16 cellular contexts compared by ENCODE assay signal in genomic region chr17:39772987-39773664, GRCh38. TPM values are rescaled to one million over a fixed set of nuclear protein-coding genes. Genes with fewer than 3 reads are reported as not detected.
DNase-seq lines count a peak whose midpoint lies in the region; ATAC-seq and TF ChIP-seq lines count a peak whose summit lies in the region.
"Had no signal": no experiment of that assay in that cellular context is flagged by ENCODE, and none has a peak within 500 bp of the region (broad histone marks: within the 10 kb centered on the region; RNA-seq: fewer than 3 reads in every experiment).

No MANE protein-coding gene starts in this region.

- H3K36me3 ChIP-seq in OCI-LY7 (ENCODE audit: insufficient read depth, low read length), result peaks cover 89% of the 10 kb centered on the region

- ATAC-seq in central memory CD8-positive, alpha-beta T cell (replicated peaks; ENCODE audit: extremely low read depth, poor library complexity, severe bottlenecking), result peak; percentile 41
- no peak for ATAC-seq in HG03460 (IDR thresholded peaks at IDR 0.05; ENCODE audit: unreplicated experiment)
- ATAC-seq in GM19023 (IDR thresholded peaks at IDR 0.05; ENCODE audit: unreplicated experiment), result no peak
- no peak for ATAC-seq in GM21447 (IDR thresholded peaks at IDR 0.05; ENCODE audit: unreplicated experiment)

- no peak overlapping the region for H2AFZ ChIP-seq in OCI-LY7 (ENCODE audit: low read length)

- intact Hi-C loops in activated CD4-positive, alpha-beta T cell treated with anti-CD3 and anti-CD28 coated beads, Interleukin-2, amount 10 ng/mL, durations not matched to agents 24 days and 14 days (cut with micrococcal nuclease), result loop anchor here (5.0 kb wide), 2 partner anchors 69 to 154 kb away; partner anchors contain the start of genes LRRC3C and ORMDL3
- intact Hi-C loops in OCI-LY7 (cut with micrococcal nuclease; ENCODE audit: unreplicated experiment), result no loop called here

- H3K4me1 Mint-ChIP-seq in activated CD4-positive, alpha-beta T cell treated with anti-CD3 and anti-CD28 coated beads, Interleukin-2, amount 10 ng/mL, durations not matched to agents 24 days and 14 days, result peaks cover 75% of the 10 kb centered on the region
- H3K4me1 Mint-ChIP-seq in central memory CD8-positive, alpha-beta T cell, result peaks cover 84% of the 10 kb centered on the region

- TF ChIP-seq CTCF in OCI-LY7 (conservative IDR thresholded peaks at IDR 0.05; ENCODE audit: low read length), result no peak

- H3K4me3 ChIP-seq in OCI-LY7 (ENCODE audit: low read depth, low read length, poor library complexity, severe bottlenecking), result peak overlapping the region; percentile 74
- H3K4me3 ChIP-seq: smooth muscle cell, testis had no signal

- peaks cover 40% of the 10 kb centered on the region for H3K36me3 Mint-ChIP-seq in activated CD4-positive, alpha-beta T cell treated with anti-CD3 and anti-CD28 coated beads, Interleukin-2, amount 10 ng/mL, durations not matched to agents 24 days and 14 days (ENCODE audit: low read depth)
- H3K36me3 Mint-ChIP-seq in central memory CD8-positive, alpha-beta T cell (ENCODE audit: insufficient read depth), result peaks cover 58% of the 10 kb centered on the region

- H3K27ac Mint-ChIP-seq in activated CD4-positive, alpha-beta T cell treated with anti-CD3 and anti-CD28 coated beads, Interleukin-2, amount 10 ng/mL, durations not matched to agents 24 days and 14 days, result no peak overlapping the region
- H3K27ac Mint-ChIP-seq in central memory CD8-positive, alpha-beta T cell (ENCODE audit: low read depth), result peak overlapping the region; percentile 87

- CTCF ChIA-PET in OCI-LY7 (lab: Charles Lee; ENCODE audit: unreplicated experiment), result no interaction called here

- peaks cover 98% of the 10 kb centered on the region for H3K79me2 ChIP-seq in OCI-LY7 (ENCODE audit: insufficient read depth, low read depth, low read length)

- no peaks in the 10 kb centered on the region for H4K20me1 ChIP-seq in OCI-LY7 (ENCODE audit: insufficient read depth, low read length)

- no peak for DNase-seq in activated CD4-positive, alpha-beta T cell treated with anti-CD3 and anti-CD28 coated beads, Interleukin-2, amount 10 ng/mL, durations not matched to agents 24 days and 14 days
- no peak for DNase-seq in activated CD4-positive, alpha-beta T cell treated with anti-CD3 and anti-CD28 coated beads, Interleukin-2, amount 50 U/mL, for 1 hour
- DNase-seq in OCI-LY7 (ENCODE audit: low spot score), result no peak
- no peak for DNase-seq in central memory CD8-positive, alpha-beta T cell (ENCODE audit: low spot score in 2 of 2)
- peak; percentile 27 for DNase-seq in stimulated activated CD8-positive, alpha-beta memory T cell treated with anti-CD3 and anti-CD28 coated beads, Interleukin-4, amount 100 ng/mL, for 48 hours
- DNase-seq: aorta, foreskin fibroblast, IMR-90, NCI-H1417 treated with DMSO at 0.1 percent for 48 hours, NCI-H446, nucleus accumbens, testis had no signal

- peaks cover 91% of the 10 kb centered on the region for H3K4me1 ChIP-seq in OCI-LY7 (ENCODE audit: insufficient read depth, low read length, poor library complexity, severe bottlenecking)
- H3K4me1 ChIP-seq: testis had no signal

- peak overlapping the region; percentile 94 for H3K27ac ChIP-seq in OCI-LY7 (ENCODE audit: low read depth, low read length, poor library complexity, severe bottlenecking)
- H3K27ac ChIP-seq: testis had no signal

- peak overlapping the region; percentile 36 for H3K4me3 Mint-ChIP-seq in activated CD4-positive, alpha-beta T cell treated with anti-CD3 and anti-CD28 coated beads, Interleukin-2, amount 10 ng/mL, durations not matched to agents 24 days and 14 days
- peak overlapping the region; percentile 93 for H3K4me3 Mint-ChIP-seq in central memory CD8-positive, alpha-beta T cell

- no TSS peak for BruUV-seq in OCI-LY7 (replicated peaks; lab: Mats Ljungman, UMichigan)

- H3K9me2 ChIP-seq in OCI-LY7 (ENCODE audit: insufficient read depth, low read length), result no peaks in the 10 kb centered on the region

- no peaks in the 10 kb centered on the region for H3K27me3 Mint-ChIP-seq in activated CD4-positive, alpha-beta T cell treated with anti-CD3 and anti-CD28 coated beads, Interleukin-2, amount 10 ng/mL, durations not matched to agents 24 days and 14 days
- H3K27me3 Mint-ChIP-seq in central memory CD8-positive, alpha-beta T cell, result no peaks in the 10 kb centered on the region

- H3K4me2 ChIP-seq in OCI-LY7 (ENCODE audit: low read length), result peak overlapping the region; percentile 88
- H3K4me2 ChIP-seq: smooth muscle cell had no signal

- no peaks in the 10 kb centered on the region for H3K9me3 Mint-ChIP-seq in activated CD4-positive, alpha-beta T cell treated with anti-CD3 and anti-CD28 coated beads, Interleukin-2, amount 10 ng/mL, durations not matched to agents 24 days and 14 days
- no peaks in the 10 kb centered on the region for H3K9me3 Mint-ChIP-seq in central memory CD8-positive, alpha-beta T cell

- POLR2A ChIA-PET in OCI-LY7 (lab: Charles Lee), result interaction anchor here (0.6 to 0.8 kb wide), 3 partner anchors 18 to 89 kb away, joined by 3 to 9 read pairs (median 4); no protein-coding TSS in a partner anchor

- H3K9me3 ChIP-seq in OCI-LY7 (ENCODE audit: low read length), result no peaks in the 10 kb centered on the region
- H3K9me3 ChIP-seq: testis had no signal

RNA-seq across cellular contexts. Expression of gene GRB7, which starts 35.4 kb away (rescaled TPM):
- 0.30 TPM in 1 of 2 replicates, not detected in the other for total RNA-seq in activated CD4-positive, alpha-beta T cell treated with anti-CD3 and anti-CD28 coated beads, Interleukin-2, amount 10 ng/mL, durations not matched to agents 24 days and 14 days
- 0.25 and 0.31 TPM in 2 replicates for total RNA-seq in OCI-LY7 (2014; rRNA removed; shearing (Covaris generic))
- not detected in 2 replicates for total RNA-seq in OCI-LY7 (2022)

RNA-seq across cellular contexts. Expression of gene MIEN1, which starts 42.8 kb away (rescaled TPM):
- 29.8 and 33.4 TPM in 2 replicates for total RNA-seq in activated CD4-positive, alpha-beta T cell treated with anti-CD3 and anti-CD28 coated beads, Interleukin-2, amount 10 ng/mL, durations not matched to agents 24 days and 14 days
- 77.3 and 89.9 TPM in 2 replicates for total RNA-seq in OCI-LY7 (2014; rRNA removed; shearing (Covaris generic))
- total RNA-seq in OCI-LY7 (2022), result 55.4 and 59.4 TPM in 2 replicates
